In genomic region chr2:156341482-156342251, GRCh38 we compare ENCODE assay signal across 8 cellular contexts. TPM values are rescaled to one million over a fixed set of nuclear protein-coding genes. Genes with fewer than 3 reads are reported as not detected.
DNase-seq lines count a peak whose midpoint lies in the region; ATAC-seq and TF ChIP-seq lines count a peak whose summit lies in the region.

No MANE protein-coding gene starts in this region.

- TF ChIP-seq CTCF in CD14-positive monocyte (IDR thresholded peaks at IDR 0.05) = no peak
- no peak for TF ChIP-seq CTCF in activated CD8-positive, alpha-beta T cell treated with anti-CD3 and anti-CD28 coated beads for 36 hours (IDR thresholded peaks at IDR 0.05)

- POLR2A ChIA-PET in activated CD8-positive, alpha-beta T cell treated with anti-CD3 and anti-CD28 coated beads for 36 hours (lab: Charles Lee) = interaction anchor here (1.1 to 3.9 kb wide), 11 partner anchors 9 to 248 kb away, joined by 3 to 41 read pairs (median 7); partner anchors contain the start of gene NR4A2

- 0% methylated on average over 59 to 62 of the region's 62 CpGs for WGBS in ectodermal cell, 2 experiments

- H3K4me3 ChIP-seq in ectodermal cell (ENCODE audit: insufficient read depth, low read depth, low read length) = peak overlapping the region; percentile 84

- H3K4me1 Mint-ChIP-seq in CD14-positive monocyte = peaks cover 37% of the 10 kb centered on the region
- peaks cover 45% of the 10 kb centered on the region for H3K4me1 Mint-ChIP-seq in activated CD8-positive, alpha-beta T cell treated with anti-CD3 and anti-CD28 coated beads for 36 hours (ENCODE audit: low read depth)

- peak overlapping the region; percentile 97 for H3K27ac ChIP-seq in ectodermal cell (ENCODE audit: insufficient read depth, low read depth, low read length, poor library complexity, severe bottlenecking)

- intact Hi-C loops in CD14-positive monocyte (cut with micrococcal nuclease) = loop anchor here in 1 of 2 donors (2.0 kb wide), 1 partner anchor 59 kb away; no protein-coding TSS in a partner anchor
- intact Hi-C loops in activated CD8-positive, alpha-beta T cell treated with anti-CD3 and anti-CD28 coated beads for 36 hours (cut with micrococcal nuclease) = loop anchor here (1.0 kb wide), 1 partner anchor 59 kb away; no protein-coding TSS in a partner anchor

- H3K4me3 Mint-ChIP-seq in CD14-positive monocyte = peak overlapping the region; percentile 91 to 92
- H3K4me3 Mint-ChIP-seq in activated CD8-positive, alpha-beta T cell treated with anti-CD3 and anti-CD28 coated beads for 36 hours = peak overlapping the region; percentile 80

- H3K27ac Mint-ChIP-seq in CD14-positive monocyte = peak overlapping the region; percentile 97 to 99 (median 99)
- peak overlapping the region; percentile 97 for H3K27ac Mint-ChIP-seq in activated CD8-positive, alpha-beta T cell treated with anti-CD3 and anti-CD28 coated beads for 36 hours

- H3K27me3 ChIP-seq in ectodermal cell (ENCODE audit: control insufficient read depth, insufficient read depth, low read length, poor library complexity, severe bottlenecking) = peaks cover 12% of the 10 kb centered on the region

- H3K36me3 Mint-ChIP-seq in CD14-positive monocyte = no peaks in the 10 kb centered on the region
- peaks cover 2% of the 10 kb centered on the region for H3K36me3 Mint-ChIP-seq in activated CD8-positive, alpha-beta T cell treated with anti-CD3 and anti-CD28 coated beads for 36 hours (ENCODE audit: low read depth)

- H3K36me3 ChIP-seq in ectodermal cell (ENCODE audit: control insufficient read depth, insufficient read depth, low read length) = no peaks in the 10 kb centered on the region

- no peaks in the 10 kb centered on the region for H3K9me3 ChIP-seq in ectodermal cell (ENCODE audit: control insufficient read depth, low read length)

- DNase-seq in CD14-positive monocyte (ENCODE audit: low spot score) = peak; percentile 89
- DNase-seq in NCI-H82 treated with DMSO at 0.1 percent for 48 hours (lab: John Stamatoyannopoulos, UW; ENCODE audit: unreplicated experiment) = peak; percentile 86
- DNase-seq in activated CD8-positive, alpha-beta T cell treated with anti-CD3 and anti-CD28 coated beads for 36 hours = peak; percentile 94
- DNase-seq in lung microvascular endothelial cell (ENCODE audit: low read depth in 2 of 2) = peak; percentile 89 to 95
- peak; percentile 84 for DNase-seq in stimulated activated CD8-positive, alpha-beta memory T cell treated with anti-CD3 and anti-CD28 coated beads, Interleukin-12 subunit alpha, Interleukin-12 subunit beta, amount 100 ng/mL, for 1 hour (ENCODE audit: low read depth)

- peaks cover 0 to 4% (median 1%) of the 10 kb centered on the region in 3 donors for H3K27me3 Mint-ChIP-seq in CD14-positive monocyte (ENCODE audit: low read depth in 3 of 3)
- no peaks in the 10 kb centered on the region for H3K27me3 Mint-ChIP-seq in activated CD8-positive, alpha-beta T cell treated with anti-CD3 and anti-CD28 coated beads for 36 hours

- ATAC-seq in GM19397 (IDR thresholded peaks at IDR 0.05; ENCODE audit: unreplicated experiment) (peak; percentile 79), HG03558 (IDR thresholded peaks at IDR 0.05; ENCODE audit: extremely low read depth, unreplicated experiment) (peak; percentile 68)
- peak; percentile 81 for ATAC-seq in activated CD8-positive, alpha-beta T cell treated with anti-CD3 and anti-CD28 coated beads for 36 hours

- no peaks in the 10 kb centered on the region for H3K9me3 Mint-ChIP-seq in CD14-positive monocyte
- no peaks in the 10 kb centered on the region for H3K9me3 Mint-ChIP-seq in activated CD8-positive, alpha-beta T cell treated with anti-CD3 and anti-CD28 coated beads for 36 hours

- no peaks in the 10 kb centered on the region for H3K4me1 ChIP-seq in ectodermal cell (ENCODE audit: control insufficient read depth, insufficient read depth, low read length)

- CTCF ChIA-PET in activated CD8-positive, alpha-beta T cell treated with anti-CD3 and anti-CD28 coated beads for 36 hours (lab: Charles Lee) = interaction anchor here (1.0 to 4.4 kb wide), 8 partner anchors 7 to 434 kb away, joined by 3 to 21 read pairs (median 6); no protein-coding TSS in a partner anchor

RNA-seq across cellular contexts. Expression of gene NR4A2, which starts 9.1 kb away (rescaled TPM):
- 10 to 100 TPM; 12.1 to 21.6 TPM for polyA plus RNA-seq in CD14-positive monocyte
- total RNA-seq in activated CD8-positive, alpha-beta T cell treated with anti-CD3 and anti-CD28 coated beads for 36 hours = 10 to 100 TPM; 57.6 to 61.6 TPM
- polyA plus RNA-seq in ectodermal cell (2013, experiment 1 of 4) = 1.6 TPM
- polyA plus RNA-seq in ectodermal cell (2013, experiment 2 of 4) = 1.4 TPM
- 1.6 TPM for polyA plus RNA-seq in ectodermal cell (2013, experiment 3 of 4)
- polyA plus RNA-seq in ectodermal cell (2013, experiment 4 of 4) = 1.6 TPM
- under 0.01 and 0.20 TPM in 2 replicates for total RNA-seq in lung microvascular endothelial cell

Comparison
In these comparisons a context has a peak if more than half of its experiments do, and no peak if none do; other contexts are left out.
1. Peak in every context shown above with its lines: DNase-seq, ATAC-seq, H3K4me3 ChIP-seq and H3K27ac ChIP-seq.
2. RNA of gene NR4A2, which starts 9.1 kb away (total RNA-seq): 57.6 to 61.6 TPM in activated CD8-positive, alpha-beta T cell treated with anti-CD3 and anti-CD28 coated beads for 36 hours; under 0.01 to 0.20 TPM in lung microvascular endothelial cell; every median in the first group is over 10 times any median in the second.